ENCODE assay signal across 14 cellular contexts in genomic region chr9:92482336-92482735, GRCh38. TPM values are rescaled to one million over a fixed set of nuclear protein-coding genes. Genes with fewer than 3 reads are reported as not detected.
DNase-seq lines count a peak whose midpoint lies in the region; ATAC-seq and TF ChIP-seq lines count a peak whose summit lies in the region.
"Had no signal": no experiment of that assay in that cellular context is flagged by ENCODE, and none has a peak within 500 bp of the region (broad histone marks: within the 10 kb centered on the region; RNA-seq: fewer than 3 reads in every experiment).

Gene ASPN (minus strand): TSS chr9:92482506.

- no peaks in the 10 kb centered on the region for H3K9me3 ChIP-seq in heart left ventricle
- H3K9me3 ChIP-seq in skeletal muscle tissue (ENCODE audit: control insufficient read depth in 3 of 3, low read length in 3 of 3), result no peaks in the 10 kb centered on the region
- H3K9me3 ChIP-seq: MG63, tibial nerve had no signal

- TF ChIP-seq CTCF in astrocyte of the spinal cord (IDR thresholded peaks at IDR 0.05; ENCODE audit: low read depth, low read length) (no peak), heart left ventricle (IDR thresholded peaks at IDR 0.05) (no peak)

- no peaks in the 10 kb centered on the region for H3K9me3 Mint-ChIP-seq in activated naive CD4-positive, alpha-beta T cell treated with anti-CD3 and anti-CD28 coated beads for 36 hours
- H3K9me3 Mint-ChIP-seq in activated T-helper 17 cell treated with anti-CD3 and anti-CD28 coated beads, Interleukin-2, amount 50 U/mL, for 72 hours, result no peaks in the 10 kb centered on the region
- H3K9me3 Mint-ChIP-seq: CD4-positive, alpha-beta memory T cell; naive B cell had no signal

- in situ Hi-C loops in astrocyte of the spinal cord (cut with HindIII; ENCODE audit: low sequenced_read_pairs), result no loop called here

- ATAC-seq in heart left ventricle (peak; percentile 62 to 73 (median 70)), GM21529 (IDR thresholded peaks at IDR 0.05; ENCODE audit: unreplicated experiment) (no peak)
- no peak for ATAC-seq in activated T-helper 17 cell treated with anti-CD3 and anti-CD28 coated beads, Interleukin-2, amount 50 U/mL, for 72 hours (replicated peaks)

- no peaks in the 10 kb centered on the region for H3K36me3 ChIP-seq in heart left ventricle
- H3K36me3 ChIP-seq in skeletal muscle tissue (ENCODE audit: control insufficient read depth in 3 of 3, insufficient read depth in 3 of 3, low read length in 3 of 3), result no peaks in the 10 kb centered on the region
- H3K36me3 ChIP-seq: cardiac muscle cell, MG63, tibial nerve had no signal

- peak within 1 kb of the TSS; percentile 31 to 85 (median 72) for H3K27ac ChIP-seq in heart left ventricle
- H3K27ac ChIP-seq in skeletal muscle tissue (ENCODE audit: low read depth, low read length), result peak within 1 kb of the TSS; percentile 31
- H3K27ac ChIP-seq: cardiac muscle cell had no signal

- H3K4me3 ChIP-seq in astrocyte of the spinal cord (ENCODE audit: low read depth, low read length) (no peak within 1 kb of the TSS), heart left ventricle (peak within 1 kb of the TSS in 11 of 12 donors; percentile 5 to 60 (median 33)), skeletal muscle tissue (ENCODE audit: low read length in 3 of 3) (peak within 1 kb of the TSS in 1 of 3 donors; percentile 68)
- H3K4me3 ChIP-seq: cardiac muscle cell, MG63 had no signal

- intact Hi-C loops in heart left ventricle (cut with DNase I), result loop anchor here in 4 of 10 donors (5.0 to 10.0 kb wide), 5 partner anchors 50 to 132 kb away; partner anchors contain the start of gene ECM2 (in 1 of the 4)
- intact Hi-C loops in activated naive CD4-positive, alpha-beta T cell treated with anti-CD3 and anti-CD28 coated beads for 36 hours (cut with micrococcal nuclease), result no loop called here

- H3K4me1 ChIP-seq in heart left ventricle (peaks cover 0 to 53% (median 23%) of the 10 kb centered on the region in 12 donors), skeletal muscle tissue (ENCODE audit: control insufficient read depth in 3 of 3, insufficient read depth in 3 of 3, low read length in 3 of 3) (peaks cover 4 to 14% (median 8%) of the 10 kb centered on the region in 3 donors)

- no peak for TF ChIP-seq POLR2A in heart left ventricle (IDR thresholded peaks at IDR 0.05)

- H3K36me3 Mint-ChIP-seq in activated naive CD4-positive, alpha-beta T cell treated with anti-CD3 and anti-CD28 coated beads for 36 hours (ENCODE audit: low read depth), result no peaks in the 10 kb centered on the region
- no peaks in the 10 kb centered on the region for H3K36me3 Mint-ChIP-seq in activated T-helper 17 cell treated with anti-CD3 and anti-CD28 coated beads, Interleukin-2, amount 50 U/mL, for 72 hours (ENCODE audit: low read depth)
- H3K36me3 Mint-ChIP-seq: CD4-positive, alpha-beta memory T cell; naive B cell had no signal

- H3K27me3 Mint-ChIP-seq in activated naive CD4-positive, alpha-beta T cell treated with anti-CD3 and anti-CD28 coated beads for 36 hours (ENCODE audit: low read depth), result no peaks in the 10 kb centered on the region
- no peaks in the 10 kb centered on the region for H3K27me3 Mint-ChIP-seq in activated T-helper 17 cell treated with anti-CD3 and anti-CD28 coated beads, Interleukin-2, amount 50 U/mL, for 72 hours
- H3K27me3 Mint-ChIP-seq: CD4-positive, alpha-beta memory T cell; naive B cell had no signal

- CTCF ChIA-PET in activated naive CD4-positive, alpha-beta T cell treated with anti-CD3 and anti-CD28 coated beads for 36 hours (lab: Charles Lee), result no interaction called here

- 26 to 34% (median 30%) methylated on average over 3 of the region's 3 CpGs for WGBS in heart left ventricle, 4 donors

- no peak within 1 kb of the TSS for H3K27ac Mint-ChIP-seq in activated naive CD4-positive, alpha-beta T cell treated with anti-CD3 and anti-CD28 coated beads for 36 hours
- no peak within 1 kb of the TSS for H3K27ac Mint-ChIP-seq in activated T-helper 17 cell treated with anti-CD3 and anti-CD28 coated beads, Interleukin-2, amount 50 U/mL, for 72 hours
- H3K27ac Mint-ChIP-seq: CD4-positive, alpha-beta memory T cell had no signal

- H3K27me3 ChIP-seq in heart left ventricle, result no peaks in the 10 kb centered on the region
- no peaks in the 10 kb centered on the region for H3K27me3 ChIP-seq in skeletal muscle tissue (ENCODE audit: control insufficient read depth in 3 of 3, insufficient read depth in 3 of 3, low read length in 3 of 3)
- H3K27me3 ChIP-seq: cardiac muscle cell, MG63, tibial nerve had no signal

- H3K4me1 Mint-ChIP-seq in activated naive CD4-positive, alpha-beta T cell treated with anti-CD3 and anti-CD28 coated beads for 36 hours (ENCODE audit: low read depth), result peaks cover 5% of the 10 kb centered on the region
- H3K4me1 Mint-ChIP-seq in activated T-helper 17 cell treated with anti-CD3 and anti-CD28 coated beads, Interleukin-2, amount 50 U/mL, for 72 hours, result peaks cover 5% of the 10 kb centered on the region
- H3K4me1 Mint-ChIP-seq: naive B cell had no signal

- H3K9ac ChIP-seq in skeletal muscle tissue (ENCODE audit: low read depth in 1 of 3, low read length in 3 of 3), result peak within 1 kb of the TSS in 2 of 3 donors; percentile 20 to 63

- DNase-seq in EH (ENCODE audit: low read depth) (peak; percentile 71), astrocyte of the spinal cord (ENCODE audit: low read depth, low spot score) (peak; percentile 58), heart left ventricle (no peak), NCI-H82 (lab: John Stamatoyannopoulos, UW) (no peak)
- no peak for DNase-seq in activated naive CD4-positive, alpha-beta T cell treated with anti-CD3 and anti-CD28 coated beads for 36 hours
- DNase-seq: CD4-positive, alpha-beta memory T cell; hippocampal formation; MG63; naive B cell had no signal

- H3K4me3 Mint-ChIP-seq in activated naive CD4-positive, alpha-beta T cell treated with anti-CD3 and anti-CD28 coated beads for 36 hours, result no peak within 1 kb of the TSS
- H3K4me3 Mint-ChIP-seq in activated T-helper 17 cell treated with anti-CD3 and anti-CD28 coated beads, Interleukin-2, amount 50 U/mL, for 72 hours, result no peak within 1 kb of the TSS
- H3K4me3 Mint-ChIP-seq: CD4-positive, alpha-beta memory T cell; naive B cell had no signal

RNA-seq across cellular contexts. Expression of gene ASPN, which starts in this region (rescaled TPM):
- total RNA-seq in heart left ventricle (10 to 100 TPM in 7 of 9 donors, 1 to 10 TPM in 2; 6.6 to 36.3 (median 18.0) TPM), skeletal muscle tissue (213 TPM)
- 1 to 10 TPM; 4.6 to 8.0 TPM for polyA plus RNA-seq in heart left ventricle
- total RNA-seq in activated naive CD4-positive, alpha-beta T cell treated with anti-CD3 and anti-CD28 coated beads for 36 hours, result not detected
- not detected for total RNA-seq in activated T-helper 17 cell treated with anti-CD3 and anti-CD28 coated beads, Interleukin-2, amount 50 U/mL, for 72 hours
- total RNA-seq: cardiac muscle cell; CD4-positive, alpha-beta memory T cell had no signal
- polyA plus RNA-seq: CD4-positive, alpha-beta memory T cell had no signal

Comparison
In these comparisons a context has a peak if more than half of its experiments do, and no peak if none do; other contexts are left out.
1. RNA of gene ASPN (total RNA-seq): 213 TPM in skeletal muscle tissue (single experiment) and 6.6 to 36.3 TPM in heart left ventricle; not detected in activated naive CD4-positive, alpha-beta T cell treated with anti-CD3 and anti-CD28 coated beads for 36 hours and not detected in activated T-helper 17 cell treated with anti-CD3 and anti-CD28 coated beads, Interleukin-2, amount 50 U/mL, for 72 hours; every median in the first group is over 4 times any median in the second.
2. DNase-seq: peak in EH (single experiment) and astrocyte of the spinal cord (single experiment); none in heart left ventricle (0 of 5), NCI-H82 (single experiment) and activated naive CD4-positive, alpha-beta T cell treated with anti-CD3 and anti-CD28 coated beads for 36 hours (single experiment).
3. ATAC-seq: peak in heart left ventricle (4 of 4); none in activated T-helper 17 cell treated with anti-CD3 and anti-CD28 coated beads, Interleukin-2, amount 50 U/mL, for 72 hours (single experiment) and GM21529 (single experiment).